ENCODE assay signal across 10 cellular contexts in the genomic region with DNA sequence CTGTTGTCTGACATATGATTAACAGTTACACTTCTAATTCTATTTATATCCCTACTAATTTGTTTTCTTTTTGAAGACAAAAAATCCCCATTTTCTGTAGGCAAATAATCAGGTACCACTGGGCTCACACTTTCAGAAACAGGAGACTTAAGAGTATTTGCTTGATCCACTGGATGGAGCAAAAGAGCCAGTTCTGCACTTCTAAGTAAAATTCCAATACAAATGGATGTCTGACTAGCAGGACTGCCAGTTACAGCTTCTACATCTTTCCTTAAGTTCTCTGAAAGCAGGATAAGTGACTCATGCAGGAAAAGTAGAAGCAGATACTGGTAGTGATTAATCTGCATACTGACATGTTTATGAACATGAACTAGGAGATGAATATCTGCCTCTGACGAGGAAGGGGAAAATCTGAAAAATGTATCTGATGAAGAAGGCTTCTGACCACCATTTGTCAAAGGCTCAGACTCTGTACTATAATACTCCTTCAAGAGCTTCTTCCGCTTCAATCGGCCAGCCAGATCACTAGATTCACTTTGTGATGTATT.
DNase-seq lines count a peak whose midpoint lies in the region; ATAC-seq, FAIRE-seq and TF ChIP-seq lines count a peak whose summit lies in the region.
"Had no signal": no experiment of that assay in that cellular context is flagged by ENCODE, and none has a peak within 500 bp of the region (broad histone marks: within the 10 kb centered on the region; RNA-seq: fewer than 3 reads in every experiment).

No MANE protein-coding gene starts in this region.

- POLR2A ChIA-PET in activated CD4-positive, alpha-beta memory T cell treated with anti-CD3 and anti-CD28 coated beads, Interleukin-2, amount 10 ng/mL, durations not matched to agents 7 days and 5 days (lab: Charles Lee), result interaction anchor here (1.0 kb wide), 1 partner anchor 346 kb away, joined by 3 read pairs; no protein-coding TSS in a partner anchor
- POLR2A ChIA-PET in activated CD4-positive, alpha-beta memory T cell treated with anti-CD3 and anti-CD28 coated beads for 36 hours (lab: Charles Lee), result no interaction called here

- no peak for FAIRE-seq in HTR-8/SVneo (lab: Jason Lieb, UNC)
- FAIRE-seq: A549 had no signal

- H3K36me3 ChIP-seq in spleen, result peaks cover 0 to 95% (median 40%) of the 10 kb centered on the region in 6 donors

- H3K4me1 ChIP-seq in spleen, result no peaks in the 10 kb centered on the region
- H3K4me1 ChIP-seq: A549 had no signal

- TF ChIP-seq POLR2A in spleen (IDR thresholded peaks at IDR 0.05), result no peak

- no peaks in the 10 kb centered on the region for H3K9me3 ChIP-seq in spleen
- H3K9me3 ChIP-seq: A549 had no signal

- no peak overlapping the region for H3K4me3 Mint-ChIP-seq in activated CD4-positive, alpha-beta memory T cell treated with anti-CD3 and anti-CD28 coated beads, Interleukin-2, amount 10 ng/mL, durations not matched to agents 7 days and 5 days
- no peak overlapping the region for H3K4me3 Mint-ChIP-seq in activated CD4-positive, alpha-beta memory T cell treated with anti-CD3 and anti-CD28 coated beads for 36 hours
- no peak overlapping the region for H3K4me3 Mint-ChIP-seq in stimulated activated effector memory CD8-positive, alpha-beta T cell treated with anti-CD3 and anti-CD28 coated beads, Interleukin-12 subunit alpha, Interleukin-12 subunit beta, amount 100 ng/mL, for 72 hours

- no peak for ATAC-seq in stimulated activated effector memory CD8-positive, alpha-beta T cell treated with anti-CD3 and anti-CD28 coated beads, Interleukin-12 subunit alpha, Interleukin-12 subunit beta, amount 100 ng/mL, for 72 hours
- ATAC-seq: A549, left ventricle myocardium superior had no signal

- intact Hi-C loops in activated CD4-positive, alpha-beta memory T cell treated with anti-CD3 and anti-CD28 coated beads for 36 hours (cut with micrococcal nuclease), result no loop called here
- intact Hi-C loops in spleen (cut with DNase I; ENCODE audit: low total_unique reads), result no loop called here

- H3K4me1 Mint-ChIP-seq in activated CD4-positive, alpha-beta memory T cell treated with anti-CD3 and anti-CD28 coated beads, Interleukin-2, amount 10 ng/mL, durations not matched to agents 7 days and 5 days, result peaks cover 9% of the 10 kb centered on the region
- peaks cover 1% of the 10 kb centered on the region for H3K4me1 Mint-ChIP-seq in activated CD4-positive, alpha-beta memory T cell treated with anti-CD3 and anti-CD28 coated beads for 36 hours (ENCODE audit: low read depth)
- H3K4me1 Mint-ChIP-seq in stimulated activated effector memory CD8-positive, alpha-beta T cell treated with anti-CD3 and anti-CD28 coated beads, Interleukin-12 subunit alpha, Interleukin-12 subunit beta, amount 100 ng/mL, for 72 hours, result no peaks in the 10 kb centered on the region

- peaks cover 48% of the 10 kb centered on the region for H3K36me3 Mint-ChIP-seq in activated CD4-positive, alpha-beta memory T cell treated with anti-CD3 and anti-CD28 coated beads, Interleukin-2, amount 10 ng/mL, durations not matched to agents 7 days and 5 days (ENCODE audit: low read depth)
- H3K36me3 Mint-ChIP-seq in activated CD4-positive, alpha-beta memory T cell treated with anti-CD3 and anti-CD28 coated beads for 36 hours, result peaks cover 52% of the 10 kb centered on the region
- H3K36me3 Mint-ChIP-seq in stimulated activated effector memory CD8-positive, alpha-beta T cell treated with anti-CD3 and anti-CD28 coated beads, Interleukin-12 subunit alpha, Interleukin-12 subunit beta, amount 100 ng/mL, for 72 hours, result peaks cover 97% of the 10 kb centered on the region

- CTCF ChIA-PET in activated CD4-positive, alpha-beta memory T cell treated with anti-CD3 and anti-CD28 coated beads, Interleukin-2, amount 10 ng/mL, durations not matched to agents 7 days and 5 days (lab: Charles Lee), result interaction anchor here (0.6 to 1.3 kb wide), 2 partner anchors 81 to 208 kb away, joined by 3 read pairs; no protein-coding TSS in a partner anchor
- CTCF ChIA-PET in activated CD4-positive, alpha-beta memory T cell treated with anti-CD3 and anti-CD28 coated beads for 36 hours (lab: Charles Lee), result no interaction called here

- no peak overlapping the region for H3K4me3 ChIP-seq in spleen
- H3K4me3 ChIP-seq: A549 had no signal

- H3K27me3 ChIP-seq in spleen (replicated peaks in 1 of 7), result no peaks in the 10 kb centered on the region

- WGBS in spleen, 5 donors, result 88 to 92% (median 91%) methylated on average over 3 of the region's 3 CpGs

- no peak for DNase-seq in activated CD4-positive, alpha-beta memory T cell treated with anti-CD3 and anti-CD28 coated beads, Interleukin-2, amount 10 ng/mL, durations not matched to agents 7 days and 5 days
- no peak for DNase-seq in activated CD4-positive, alpha-beta memory T cell treated with anti-CD3 and anti-CD28 coated beads for 36 hours
- DNase-seq in HTR-8/SVneo (ENCODE audit: insufficient read length, low spot score) (peak; percentile 85), dermis blood vessel endothelial cell (peak; percentile 89), spleen (no peak), DMS 273 (lab: John Stamatoyannopoulos, UW; ENCODE audit: unreplicated experiment) (no peak), iPS-NIHi11 (ENCODE audit: low spot score) (no peak)
- no peak for DNase-seq in stimulated activated effector memory CD8-positive, alpha-beta T cell treated with anti-CD3 and anti-CD28 coated beads, Interleukin-12 subunit alpha, Interleukin-12 subunit beta, amount 100 ng/mL, for 72 hours (ENCODE audit: low spot score in 2 of 2)
- DNase-seq: left ventricle myocardium superior had no signal

- no peak for TF ChIP-seq CTCF in spleen (IDR thresholded peaks at IDR 0.05 in 8 of 11, conservative IDR thresholded peaks at IDR 0.05 in 3 of 11)

- H3K27ac ChIP-seq in spleen, result no peak overlapping the region
- H3K27ac ChIP-seq: A549 had no signal

- no peaks in the 10 kb centered on the region for H3K9me3 Mint-ChIP-seq in activated CD4-positive, alpha-beta memory T cell treated with anti-CD3 and anti-CD28 coated beads, Interleukin-2, amount 10 ng/mL, durations not matched to agents 7 days and 5 days
- H3K9me3 Mint-ChIP-seq in activated CD4-positive, alpha-beta memory T cell treated with anti-CD3 and anti-CD28 coated beads for 36 hours, result no peaks in the 10 kb centered on the region
- no peaks in the 10 kb centered on the region for H3K9me3 Mint-ChIP-seq in stimulated activated effector memory CD8-positive, alpha-beta T cell treated with anti-CD3 and anti-CD28 coated beads, Interleukin-12 subunit alpha, Interleukin-12 subunit beta, amount 100 ng/mL, for 72 hours

- no peaks in the 10 kb centered on the region for H3K27me3 Mint-ChIP-seq in activated CD4-positive, alpha-beta memory T cell treated with anti-CD3 and anti-CD28 coated beads, Interleukin-2, amount 10 ng/mL, durations not matched to agents 7 days and 5 days
- H3K27me3 Mint-ChIP-seq in activated CD4-positive, alpha-beta memory T cell treated with anti-CD3 and anti-CD28 coated beads for 36 hours, result no peaks in the 10 kb centered on the region

- H3K27ac Mint-ChIP-seq in activated CD4-positive, alpha-beta memory T cell treated with anti-CD3 and anti-CD28 coated beads, Interleukin-2, amount 10 ng/mL, durations not matched to agents 7 days and 5 days, result peak overlapping the region; percentile 2
- H3K27ac Mint-ChIP-seq in activated CD4-positive, alpha-beta memory T cell treated with anti-CD3 and anti-CD28 coated beads for 36 hours, result no peak overlapping the region
- peak overlapping the region; percentile 67 for H3K27ac Mint-ChIP-seq in stimulated activated effector memory CD8-positive, alpha-beta T cell treated with anti-CD3 and anti-CD28 coated beads, Interleukin-12 subunit alpha, Interleukin-12 subunit beta, amount 100 ng/mL, for 72 hours

Comparison
In these comparisons a context has a peak if more than half of its experiments do, and no peak if none do; other contexts are left out.
1. DNase-seq: peak in HTR-8/SVneo (single experiment) and dermis blood vessel endothelial cell (single experiment); none in activated CD4-positive, alpha-beta memory T cell treated with anti-CD3 and anti-CD28 coated beads, Interleukin-2, amount 10 ng/mL, durations not matched to agents 7 days and 5 days (single experiment), activated CD4-positive, alpha-beta memory T cell treated with anti-CD3 and anti-CD28 coated beads for 36 hours (single experiment), stimulated activated effector memory CD8-positive, alpha-beta T cell treated with anti-CD3 and anti-CD28 coated beads, Interleukin-12 subunit alpha, Interleukin-12 subunit beta, amount 100 ng/mL, for 72 hours (0 of 2), spleen (single experiment), DMS 273 (single experiment) and iPS-NIHi11 (single experiment).